ENCODE assay signal across 18 cellular contexts in the genomic region with DNA sequence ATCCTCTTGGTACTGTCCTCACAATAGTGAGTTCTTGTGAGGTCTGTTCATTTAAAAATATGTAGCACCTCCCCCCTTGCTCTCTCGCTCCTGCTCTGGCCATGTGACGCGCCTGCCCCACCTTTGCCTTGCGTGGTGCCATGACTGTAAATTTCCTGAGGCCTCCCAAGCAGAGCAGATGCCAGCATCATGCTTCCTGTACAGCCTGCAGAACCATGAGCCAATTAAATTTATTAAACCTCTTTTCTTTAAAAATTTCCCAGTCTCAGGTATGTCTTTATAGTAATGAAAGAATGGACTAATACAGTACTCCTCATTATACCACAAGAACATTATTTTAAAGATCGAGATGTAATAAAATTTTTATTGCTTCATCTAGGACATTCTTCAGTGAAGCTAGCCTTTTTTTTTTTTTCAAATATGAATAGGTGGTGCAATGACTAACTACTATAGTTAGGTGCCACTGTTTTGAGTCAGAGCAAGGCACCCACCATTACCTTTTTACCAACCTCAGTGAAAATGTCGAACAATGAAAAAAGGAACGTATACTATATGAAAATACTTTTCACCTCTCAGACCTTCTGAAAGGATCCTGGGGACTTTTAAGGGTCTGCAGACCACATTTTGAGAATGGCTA.
"Had no signal": no experiment of that assay in that cellular context is flagged by ENCODE, and none has a peak within 500 bp of the region (broad histone marks: within the 10 kb centered on the region; RNA-seq: fewer than 3 reads in every experiment).

No MANE protein-coding gene starts in this region.

- H3K9me3 ChIP-seq: body of pancreas, colonic mucosa, gastroesophageal sphincter, heart left ventricle, prostate gland, testis, upper lobe of left lung had no signal

- H3K36me3 Mint-ChIP-seq: naive thymus-derived CD4-positive, alpha-beta T cell; stimulated activated memory B cell treated with anti-CD40 and anti-IgM and Interleukin-4, amounts not matched to agents 10 μg/mL and 1 μg/mL and 100 μg/mL, for 72 hours had no signal

- H3K36me3 ChIP-seq: colonic mucosa, gastroesophageal sphincter, heart left ventricle, prostate gland, upper lobe of left lung had no signal

- DNase-seq: activated CD4-positive, alpha-beta T cell treated with anti-CD3 and anti-CD28 coated beads, Interleukin-2, amount 50 U/mL, for 48 hours; activated naive CD4-positive, alpha-beta T cell treated with anti-CD3 and anti-CD28 coated beads for 36 hours; body of pancreas; colonic mucosa; endodermal cell; heart left ventricle; mesenchymal stem cell; naive thymus-derived CD4-positive, alpha-beta T cell; right cardiac atrium; stimulated activated CD4-positive, alpha-beta T cell treated with anti-CD3 and anti-CD28 coated beads, Interleukin-4, amount 100 ng/mL, for 24 hours; testis; upper lobe of left lung had no signal

- H3K27me3 ChIP-seq: body of pancreas, colonic mucosa, gastroesophageal sphincter, heart left ventricle, testis, upper lobe of left lung had no signal

- H3K4me3 Mint-ChIP-seq: activated naive CD4-positive, alpha-beta T cell treated with anti-CD3 and anti-CD28 coated beads for 36 hours; central memory CD8-positive, alpha-beta T cell; endodermal cell; naive thymus-derived CD4-positive, alpha-beta T cell; stimulated activated memory B cell treated with anti-CD40 and anti-IgM and Interleukin-4, amounts not matched to agents 10 μg/mL and 1 μg/mL and 100 μg/mL, for 72 hours; T-helper 1 cell treated with Interleukin-12 subunit alpha and Interleukin-12 subunit beta and Interleukin-4 antibody, amounts not matched to agents 30 μg/mL and 1 μg/mL, for 36 hours had no signal

- ATAC-seq: body of pancreas; gastroesophageal sphincter; heart left ventricle; naive thymus-derived CD4-positive, alpha-beta T cell; right cardiac atrium; stimulated activated memory B cell treated with anti-CD40 and anti-IgM and Interleukin-4, amounts not matched to agents 10 μg/mL and 1 μg/mL and 100 μg/mL, for 72 hours had no signal

- H3K27ac Mint-ChIP-seq: activated naive CD4-positive, alpha-beta T cell treated with anti-CD3 and anti-CD28 coated beads for 36 hours; endodermal cell; stimulated activated memory B cell treated with anti-CD40 and anti-IgM and Interleukin-4, amounts not matched to agents 10 μg/mL and 1 μg/mL and 100 μg/mL, for 72 hours; T-helper 1 cell treated with Interleukin-12 subunit alpha and Interleukin-12 subunit beta and Interleukin-4 antibody, amounts not matched to agents 30 μg/mL and 1 μg/mL, for 36 hours had no signal

- H3K27me3 Mint-ChIP-seq: central memory CD8-positive, alpha-beta T cell; naive thymus-derived CD4-positive, alpha-beta T cell; stimulated activated memory B cell treated with anti-CD40 and anti-IgM and Interleukin-4, amounts not matched to agents 10 μg/mL and 1 μg/mL and 100 μg/mL, for 72 hours had no signal

- H3K4me1 ChIP-seq: colonic mucosa, gastroesophageal sphincter, prostate gland, testis had no signal

- H3K4me3 ChIP-seq: body of pancreas, colonic mucosa, gastroesophageal sphincter, heart left ventricle, prostate gland, skin epidermis, testis, upper lobe of left lung had no signal

- H3K4me1 Mint-ChIP-seq: central memory CD8-positive, alpha-beta T cell had no signal

- H3K9me3 Mint-ChIP-seq: activated naive CD4-positive, alpha-beta T cell treated with anti-CD3 and anti-CD28 coated beads for 36 hours; central memory CD8-positive, alpha-beta T cell; endodermal cell; naive thymus-derived CD4-positive, alpha-beta T cell; stimulated activated memory B cell treated with anti-CD40 and anti-IgM and Interleukin-4, amounts not matched to agents 10 μg/mL and 1 μg/mL and 100 μg/mL, for 72 hours; T-helper 1 cell treated with Interleukin-12 subunit alpha and Interleukin-12 subunit beta and Interleukin-4 antibody, amounts not matched to agents 30 μg/mL and 1 μg/mL, for 36 hours had no signal

- H3K27ac ChIP-seq: body of pancreas, colonic mucosa, gastroesophageal sphincter, heart left ventricle, prostate gland, testis, upper lobe of left lung had no signal
